7 cellular contexts compared by ENCODE assay signal in the genomic region with DNA sequence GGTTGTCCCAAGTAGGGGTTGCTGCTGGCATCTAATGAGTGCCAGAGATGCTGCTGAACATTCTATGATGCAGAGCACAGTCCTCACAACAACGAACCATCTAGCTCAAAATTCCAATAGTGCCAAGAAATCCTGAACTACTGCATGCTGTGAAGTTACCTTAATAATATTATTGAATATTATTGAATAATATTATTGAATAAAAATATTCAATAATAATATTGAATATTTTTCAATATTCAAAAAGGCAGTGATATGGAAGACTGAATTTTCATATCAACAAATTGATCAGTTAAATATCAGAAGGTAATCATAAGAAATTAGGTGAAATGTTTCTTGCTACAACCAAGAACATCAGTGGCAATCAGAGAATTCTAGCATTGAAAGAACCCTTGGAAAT. TPM values are rescaled to one million over a fixed set of nuclear protein-coding genes. Genes with fewer than 3 reads are reported as not detected.
"Had no signal": no experiment of that assay in that cellular context is flagged by ENCODE, and none has a peak within 500 bp of the region (broad histone marks: within the 10 kb centered on the region; RNA-seq: fewer than 3 reads in every experiment).

No MANE protein-coding gene starts in this region.

- H3K27ac Mint-ChIP-seq: IgD-negative memory B cell had no signal

- ATAC-seq: HepG2, K562 had no signal

- DNase-seq: IMR-90, KBM-7 had no signal

- H3K27ac ChIP-seq: HL-60 had no signal

- H3K4me3 Mint-ChIP-seq: IgD-negative memory B cell had no signal

- H3K4me3 ChIP-seq: K562 had no signal

RNA-seq across cellular contexts. Expression of a gene that starts 2.8 kb away (rescaled TPM):
- total RNA-seq: HepG2, HT1080, IMR-90, K562 had no signal
- polyA plus RNA-seq: HepG2, IgD-negative memory B cell, IMR-90 had no signal
